ENCODE assay signal across 21 cellular contexts in genomic region chr15:80591471-80591870, GRCh38.
DNase-seq lines count a peak whose midpoint lies in the region; ATAC-seq, FAIRE-seq and TF ChIP-seq lines count a peak whose summit lies in the region.
"Had no signal": no experiment of that assay in that cellular context is flagged by ENCODE, and none has a peak within 500 bp of the region (broad histone marks: within the 10 kb centered on the region; RNA-seq: fewer than 3 reads in every experiment).

No MANE protein-coding gene starts in this region.

- H3K4me3 ChIP-seq in SK-N-SH (ENCODE audit: low read depth in 2 of 2, low read length in 1 of 2) (no peak overlapping the region), IMR-90 (ENCODE audit: insufficient read depth, low read depth, low read length) (no peak overlapping the region), kidney (ENCODE audit: low read length in 2 of 2) (no peak overlapping the region), sigmoid colon (no peak overlapping the region), OCI-LY7 (ENCODE audit: low read depth, low read length, poor library complexity, severe bottlenecking) (no peak overlapping the region), dorsolateral prefrontal cortex (no peak overlapping the region)
- H3K4me3 ChIP-seq: A549 had no signal

- no peak for TF ChIP-seq CTCF in SK-N-SH (IDR thresholded peaks at IDR 0.05)
- no peak for TF ChIP-seq CTCF in IMR-90 (conservative IDR thresholded peaks at IDR 0.05; ENCODE audit: low read depth, low read length)
- TF ChIP-seq CTCF in kidney (IDR thresholded peaks at IDR 0.05; ENCODE audit: borderline replicate concordance, extremely low read depth, insufficient read depth) = no peak
- TF ChIP-seq CTCF in sigmoid colon (IDR thresholded peaks at IDR 0.05) = no peak
- no peak for TF ChIP-seq CTCF in OCI-LY7 (conservative IDR thresholded peaks at IDR 0.05; ENCODE audit: low read length)
- no peak for TF ChIP-seq CTCF in dorsolateral prefrontal cortex (IDR thresholded peaks at IDR 0.05 in 54 of 56, conservative IDR thresholded peaks at IDR 0.05 in 2 of 56; ENCODE audit: low read depth in 1 of 56, partially characterized antibody in 56 of 56)

- no peak for TF ChIP-seq EP300 in SK-N-SH (IDR thresholded peaks at IDR 0.05; ENCODE audit: borderline replicate concordance in 1 of 2, low read depth in 1 of 2, low read length in 1 of 2)
- no peak for TF ChIP-seq EP300 in sigmoid colon (IDR thresholded peaks at IDR 0.05)

- no peaks in the 10 kb centered on the region for H3K79me2 ChIP-seq in SK-N-SH (ENCODE audit: insufficient read depth)
- no peaks in the 10 kb centered on the region for H3K79me2 ChIP-seq in OCI-LY7 (ENCODE audit: insufficient read depth, low read depth, low read length)

- 93% methylated on average over 23 of the region's 23 CpGs for WGBS in SK-N-SH (ENCODE audit: low lambda C conversion rate)
- WGBS in IMR-90 (ENCODE audit: extremely low coverage in 2 of 2, insufficient read length in 1 of 2), 2 experiments = 98% methylated on average over 7 of the region's 23 CpGs; no CpG with 5 or more reads in 1 of the 2 experiments
- WGBS in sigmoid colon, 2 donors = 89 to 92% methylated on average over 23 of the region's 23 CpGs

- H3K23ac ChIP-seq in IMR-90 (ENCODE audit: low read depth, low read length) = no peak overlapping the region

- no peak for DNase-seq in SK-N-SH
- no peak for DNase-seq in IMR-90
- peak; percentile 59 for DNase-seq in kidney
- DNase-seq in sigmoid colon = peak; percentile 48
- DNase-seq in SKM-1 (lab: John Stamatoyannopoulos, UW; ENCODE audit: unreplicated experiment) = no peak
- no peak for DNase-seq in OCI-LY7 (ENCODE audit: low spot score)
- DNase-seq in dorsolateral prefrontal cortex = no peak
- DNase-seq: AML-193; Caco-2; CD4-positive, alpha-beta T cell; GDM1; GOT3 had no signal

- H3K9me3 ChIP-seq in SK-N-SH (no peaks in the 10 kb centered on the region), IMR-90 (ENCODE audit: control insufficient read depth, insufficient read depth, low read length) (no peaks in the 10 kb centered on the region), kidney (ENCODE audit: control insufficient read depth in 1 of 2, low read length in 2 of 2) (no peaks in the 10 kb centered on the region), sigmoid colon (no peaks in the 10 kb centered on the region), OCI-LY7 (ENCODE audit: low read length) (no peaks in the 10 kb centered on the region)
- H3K9me3 ChIP-seq: A549, Caco-2 had no signal

- H3K14ac ChIP-seq in IMR-90 (replicated peaks; ENCODE audit: low read depth, low read length) = no peak overlapping the region

- no peak overlapping the region for H3K4me2 ChIP-seq in SK-N-SH
- no peak overlapping the region for H3K4me2 ChIP-seq in IMR-90 (ENCODE audit: low read depth, low read length)
- H3K4me2 ChIP-seq in OCI-LY7 (ENCODE audit: low read length) = no peak overlapping the region
- H3K4me2 ChIP-seq: A549 had no signal

- peak overlapping the region; percentile 68 for H2BK20ac ChIP-seq in IMR-90 (ENCODE audit: low read depth, low read length)

- TF ChIP-seq POLR2A in IMR-90 (IDR thresholded peaks at IDR 0.05; ENCODE audit: low read depth, low read length) (no peak), sigmoid colon (IDR thresholded peaks at IDR 0.05) (no peak)

- BruUV-seq in IMR-90 (replicated peaks; lab: Mats Ljungman, UMichigan) (no TSS peak), OCI-LY7 (replicated peaks; lab: Mats Ljungman, UMichigan) (no TSS peak)

- peaks cover 0 to 26% of the 10 kb centered on the region in 2 experiments; a peak in 3 of 4 replicates for H3K79me1 ChIP-seq in IMR-90 (ENCODE audit: low read depth in 1 of 2, low read length in 2 of 2)

- no peaks in the 10 kb centered on the region for H4K20me1 ChIP-seq in SK-N-SH (ENCODE audit: insufficient read depth)
- H4K20me1 ChIP-seq in IMR-90 (ENCODE audit: insufficient read depth, low read length) = no peaks in the 10 kb centered on the region
- no peaks in the 10 kb centered on the region for H4K20me1 ChIP-seq in OCI-LY7 (ENCODE audit: insufficient read depth, low read length)

- no peak for TF ChIP-seq RAD21 in SK-N-SH (IDR thresholded peaks at IDR 0.05; ENCODE audit: low read length)
- TF ChIP-seq RAD21 in IMR-90 (IDR thresholded peaks at IDR 0.05; ENCODE audit: low read length) = no peak

- peaks cover 32% of the 10 kb centered on the region for H3K9me1 ChIP-seq in IMR-90 (ENCODE audit: insufficient read depth, low read length)

- H3K4me1 ChIP-seq in SK-N-SH (ENCODE audit: control insufficient read depth in 1 of 2, insufficient read depth in 2 of 2, low read depth in 1 of 2, low read length in 1 of 2) (peaks cover 0 to 6% of the 10 kb centered on the region in 2 experiments; a peak in 1 of 4 replicates), IMR-90 (ENCODE audit: control insufficient read depth, insufficient read depth, low read length) (peaks cover 28% of the 10 kb centered on the region), kidney (ENCODE audit: control insufficient read depth in 1 of 2, insufficient read depth in 1 of 2, low read depth in 1 of 2, low read length in 2 of 2) (no peaks in the 10 kb centered on the region), sigmoid colon (no peaks in the 10 kb centered on the region), OCI-LY7 (ENCODE audit: insufficient read depth, low read length, poor library complexity, severe bottlenecking) (no peaks in the 10 kb centered on the region)

- peaks cover 7% of the 10 kb centered on the region for H3F3A ChIP-seq in SK-N-SH (replicated peaks; ENCODE audit: insufficient read depth)

- no peak overlapping the region for H3K27ac ChIP-seq in SK-N-SH (ENCODE audit: low read depth in 2 of 2, low read length in 1 of 2)
- H3K27ac ChIP-seq in IMR-90 (ENCODE audit: insufficient read depth, low read length) = no peak overlapping the region; the same call in 1 of the 2 replicates
- H3K27ac ChIP-seq in kidney (ENCODE audit: low read depth in 2 of 2, low read length in 2 of 2) = no peak overlapping the region
- H3K27ac ChIP-seq in sigmoid colon = no peak overlapping the region
- H3K27ac ChIP-seq in OCI-LY7 (ENCODE audit: low read depth, low read length, poor library complexity, severe bottlenecking) = no peak overlapping the region
- H3K27ac ChIP-seq in dorsolateral prefrontal cortex = peak overlapping the region in 2 of 59 donors; percentile 10 to 34
- H3K27ac ChIP-seq: 22Rv1, C4-2B had no signal

- CTCF ChIA-PET in SK-N-SH (lab: Yijun Ruan, JAX) = interaction anchor here (0.7 to 3.0 kb wide), 2 partner anchors 20 to 24 kb away, joined by 3 to 11 read pairs; no protein-coding TSS in a partner anchor
- CTCF ChIA-PET in IMR-90 (lab: Yijun Ruan, JAX) = no interaction called here
- CTCF ChIA-PET in OCI-LY7 (lab: Charles Lee; ENCODE audit: unreplicated experiment) = no interaction called here

- no peak overlapping the region for H2AK9ac ChIP-seq in IMR-90 (replicated peaks; ENCODE audit: low read depth, low read length, poor library complexity)

- H4K91ac ChIP-seq in IMR-90 (ENCODE audit: insufficient read depth, low read depth, low read length) = peak overlapping the region; percentile 24; the same call in 1 of the 2 replicates

- H3K18ac ChIP-seq in IMR-90 (ENCODE audit: low read depth, low read length) = no peak overlapping the region

- intact Hi-C loops in IMR-90 (cut with micrococcal nuclease) = no loop called here
- intact Hi-C loops in kidney (cut with DNase I) = no loop called here
- intact Hi-C loops in sigmoid colon (cut with DNase I) = no loop called here
- intact Hi-C loops in OCI-LY7 (cut with micrococcal nuclease; ENCODE audit: unreplicated experiment) = no loop called here
- intact Hi-C loops in dorsolateral prefrontal cortex (cut with DNase I) = no loop called here

- H3K36me3 ChIP-seq in SK-N-SH (replicated peaks in 1 of 2; ENCODE audit: control insufficient read depth in 1 of 2, insufficient read depth in 2 of 2, low read length in 1 of 2) (peaks cover 3 to 27% of the 10 kb centered on the region in 2 experiments), IMR-90 (ENCODE audit: control insufficient read depth, insufficient read depth, low read length) (peaks cover 37% of the 10 kb centered on the region), kidney (ENCODE audit: control insufficient read depth in 1 of 2, insufficient read depth in 2 of 2, low read length in 2 of 2) (peaks cover 4 to 11% of the 10 kb centered on the region in 2 donors), sigmoid colon (peaks cover 0 to 19% (median 0%) of the 10 kb centered on the region in 4 donors), OCI-LY7 (ENCODE audit: insufficient read depth, low read length) (no peaks in the 10 kb centered on the region)

- H2AK5ac ChIP-seq in IMR-90 (ENCODE audit: low read depth, low read length) = peak overlapping the region; percentile 74

- no peak overlapping the region for H4K5ac ChIP-seq in IMR-90 (ENCODE audit: low read depth, low read length)

- H3K27me3 ChIP-seq in SK-N-SH (ENCODE audit: insufficient read depth) (no peaks in the 10 kb centered on the region), IMR-90 (ENCODE audit: control insufficient read depth, insufficient read depth, low read length) (no peaks in the 10 kb centered on the region), sigmoid colon (no peaks in the 10 kb centered on the region), dorsolateral prefrontal cortex (no peaks in the 10 kb centered on the region)

- H3K9ac ChIP-seq in SK-N-SH = no peak overlapping the region
- H3K9ac ChIP-seq in IMR-90 (ENCODE audit: low read depth, low read length) = no peak overlapping the region
- no peak overlapping the region for H3K9ac ChIP-seq in kidney (ENCODE audit: low read length in 2 of 2)

- in situ Hi-C loops in IMR-90 (cut with MboI; ENCODE audit: low sequenced_read_pairs) = no loop called here

- H2BK5ac ChIP-seq in IMR-90 (ENCODE audit: low read depth, low read length, poor library complexity, severe bottlenecking) = no peak overlapping the region

- H2BK15ac ChIP-seq in IMR-90 (ENCODE audit: low read depth, low read length) = peak overlapping the region; percentile 78; the same call in 1 of the 3 replicates

- ATAC-seq in SK-N-SH treated with all-trans-retinoic acid at 6 μM for 48 hours (no peak), IMR-90 (ENCODE audit: low read depth) (no peak)
- ATAC-seq: A549, HCT116, HepG2 had no signal

- no peak for FAIRE-seq in kidney (lab: Jason Lieb, UNC)
- FAIRE-seq: A549, D721Med, GM12892, GM18507, HepG2 had no signal

- peak overlapping the region; percentile 98; the same call in 1 of the 2 replicates for H2BK120ac ChIP-seq in IMR-90 (ENCODE audit: low read depth, low read length)

- POLR2A ChIA-PET in SK-N-SH (lab: Yijun Ruan, JAX) = no interaction called here
- POLR2A ChIA-PET in IMR-90 (lab: Charles Lee; ENCODE audit: unreplicated experiment) = no interaction called here
- POLR2A ChIA-PET in OCI-LY7 (lab: Charles Lee) = no interaction called here

- dilution Hi-C loops in IMR-90 (cut with HindIII; ENCODE audit: low sequenced_read_pairs, unreplicated experiment) = no loop called here

- H3K9me2 ChIP-seq in SK-N-SH = no peaks in the 10 kb centered on the region
- no peaks in the 10 kb centered on the region for H3K9me2 ChIP-seq in OCI-LY7 (ENCODE audit: insufficient read depth, low read length)

- peak overlapping the region; percentile 81 for H3K4ac ChIP-seq in IMR-90 (ENCODE audit: low read depth, low read length)

- no peak overlapping the region for H3K56ac ChIP-seq in IMR-90 (ENCODE audit: extremely low read depth, insufficient read depth, low read length)

- no peak overlapping the region; a peak in 1 of 4 replicates for H4K8ac ChIP-seq in IMR-90 (ENCODE audit: low read depth in 2 of 2, low read length in 2 of 2)

- H2AFZ ChIP-seq in SK-N-SH (ENCODE audit: low read depth) = no peak overlapping the region
- H2AFZ ChIP-seq in IMR-90 (replicated peaks; ENCODE audit: low read length, poor library complexity) = no peak overlapping the region
- no peak overlapping the region for H2AFZ ChIP-seq in OCI-LY7 (ENCODE audit: low read length)

Comparison
In these comparisons a context has a peak if more than half of its experiments do, and no peak if none do; other contexts are left out.
1. DNase-seq: peak in kidney (single experiment) and sigmoid colon (single experiment); none in SK-N-SH (single experiment), IMR-90 (single experiment), SKM-1 (single experiment), OCI-LY7 (single experiment) and dorsolateral prefrontal cortex (0 of 10).